ENCODE assay signal across 1 cellular context in the genomic region with DNA sequence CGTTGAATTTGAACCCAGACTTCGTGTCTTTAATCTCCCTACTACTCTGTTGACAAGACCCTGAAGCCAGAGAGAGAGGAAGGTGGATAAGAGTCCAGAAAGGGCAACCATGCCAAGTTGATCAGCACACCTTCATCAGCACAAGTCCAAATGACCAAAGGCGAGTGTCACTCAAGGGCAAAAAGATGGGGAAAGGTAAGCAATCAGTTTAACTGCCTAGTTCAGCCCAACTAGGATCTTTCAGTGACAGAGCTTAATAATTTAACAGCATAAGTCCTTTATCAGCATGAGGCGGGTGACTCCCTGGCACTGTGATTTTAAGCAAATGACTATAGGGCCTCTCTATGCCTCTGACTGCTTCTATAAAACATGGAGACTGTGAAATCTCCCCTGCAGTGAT.
TF ChIP-seq lines count a peak whose summit lies in the region.

No MANE protein-coding gene starts in this region.

TF ChIP-seq in HepG2, 621 proteins besides CTCF, POLR2A, EP300 and RAD21:
- no peak for TF ChIP-seq SP2 (CRISPR knock-in tag; IDR thresholded peaks at IDR 0.05)
- TF ChIP-seq FOXA1 (IDR thresholded peaks at IDR 0.05), result no peak
- peak; percentile 16; the same call in 1 of the 2 replicates for TF ChIP-seq FOXA1 (CRISPR knock-in tag; IDR thresholded peaks at IDR 0.05)
- no peak for TF ChIP-seq ATAD3A (CRISPR knock-in tag; IDR thresholded peaks at IDR 0.05)
- no peak for TF ChIP-seq KDM1A (CRISPR knock-in tag; IDR thresholded peaks at IDR 0.05)
- TF ChIP-seq ZNF362 (CRISPR knock-in tag; IDR thresholded peaks at IDR 0.05; ENCODE audit: borderline replicate concordance), result no peak
- no peak for TF ChIP-seq ISL2 (CRISPR knock-in tag; IDR thresholded peaks at IDR 0.05)
- peak; percentile 72 for TF ChIP-seq HNF4A (CRISPR knock-in tag; IDR thresholded peaks at IDR 0.05)
- no peak for TF ChIP-seq ZSCAN5A (CRISPR knock-in tag; IDR thresholded peaks at IDR 0.05; ENCODE audit: borderline replicate concordance)
- TF ChIP-seq ZNF629 (CRISPR knock-in tag; conservative IDR thresholded peaks at IDR 0.05), result peak; percentile 49; the same call in 1 of the 2 replicates
- TF ChIP-seq TCF7L2 (IDR thresholded peaks at IDR 0.05; ENCODE audit: low read depth, low read length), result no peak
- TF ChIP-seq, protein P1, sequence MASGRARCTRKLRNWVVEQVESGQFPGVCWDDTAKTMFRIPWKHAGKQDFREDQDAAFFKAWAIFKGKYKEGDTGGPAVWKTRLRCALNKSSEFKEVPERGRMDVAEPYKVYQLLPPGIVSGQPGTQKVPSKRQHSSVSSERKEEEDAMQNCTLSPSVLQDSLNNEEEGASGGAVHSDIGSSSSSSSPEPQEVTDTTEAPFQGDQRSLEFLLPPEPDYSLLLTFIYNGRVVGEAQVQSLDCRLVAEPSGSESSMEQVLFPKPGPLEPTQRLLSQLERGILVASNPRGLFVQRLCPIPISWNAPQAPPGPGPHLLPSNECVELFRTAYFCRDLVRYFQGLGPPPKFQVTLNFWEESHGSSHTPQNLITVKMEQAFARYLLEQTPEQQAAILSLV (CRISPR knock-in tag; IDR thresholded peaks at IDR 0.05; ENCODE audit: borderline replicate concordance), result no peak
TF ChIP-seq in HepG2: peak in this region for 3.
